ENCODE assay signal across 8 cellular contexts in genomic region chr19:52297601-52298358, GRCh38. TPM values are rescaled to one million over a fixed set of nuclear protein-coding genes. Genes with fewer than 3 reads are reported as not detected.
DNase-seq lines count a peak whose midpoint lies in the region; ATAC-seq and TF ChIP-seq lines count a peak whose summit lies in the region.

No MANE protein-coding gene starts in this region.

- H3K27ac Mint-ChIP-seq in endothelial cell (ENCODE audit: unreplicated experiment) (peak overlapping the region; percentile 95), neural progenitor cell (peak overlapping the region; percentile 78)

- POLR2A ChIA-PET in A673 (lab: Charles Lee; ENCODE audit: low non-redundant PET) = no interaction called here
- POLR2A ChIA-PET in PC-9 (lab: Charles Lee; ENCODE audit: unreplicated experiment) = no interaction called here

- intact Hi-C loops in A673 (cut with micrococcal nuclease; ENCODE audit: unreplicated experiment) (no loop called here), PC-9 (cut with micrococcal nuclease; ENCODE audit: unreplicated experiment) (loop anchor here (1.0 kb wide), 1 partner anchor 72 kb away; the partner anchor contains the start of gene ZNF880), left colon (cut with DNase I, micrococcal nuclease) (no loop called here)

- H3K27me3 ChIP-seq in A673 (replicated peaks; ENCODE audit: insufficient read depth, low read depth, low read length, poor library complexity) = no peaks in the 10 kb centered on the region
- no peaks in the 10 kb centered on the region for H3K27me3 ChIP-seq in PC-9 (ENCODE audit: insufficient read depth, low read depth)
- H3K27me3 ChIP-seq in neural progenitor cell = peaks cover 6% of the 10 kb centered on the region

- peak; percentile 11 for ATAC-seq in GM19023 (IDR thresholded peaks at IDR 0.05; ENCODE audit: unreplicated experiment)
- ATAC-seq in left colon = no peak

- no peaks in the 10 kb centered on the region for H4K20me1 ChIP-seq in PC-9 (ENCODE audit: insufficient read depth)
- peaks cover 7% of the 10 kb centered on the region for H4K20me1 ChIP-seq in neural progenitor cell (ENCODE audit: low read depth)

- H2AFZ ChIP-seq in PC-9 (peak overlapping the region; percentile 94), neural progenitor cell (replicated peaks) (peak overlapping the region; percentile 96)

- H3K36me3 Mint-ChIP-seq in endothelial cell (ENCODE audit: low read depth, unreplicated experiment) (peaks cover 58% of the 10 kb centered on the region), neural progenitor cell (peaks cover 62% of the 10 kb centered on the region)

- H3K9ac ChIP-seq in neural progenitor cell = peak overlapping the region; percentile 75

- H3K9me3 ChIP-seq in A673 (ENCODE audit: low read depth, low read length, poor library complexity, severe bottlenecking) (peaks cover 7% of the 10 kb centered on the region), PC-9 (ENCODE audit: insufficient read depth, low read depth) (peaks cover 45% of the 10 kb centered on the region; the same call in 1 of the 2 replicates), neural progenitor cell (ENCODE audit: low read depth) (no peaks in the 10 kb centered on the region)

- H3K4me3 Mint-ChIP-seq in endothelial cell (ENCODE audit: unreplicated experiment) = peak overlapping the region; percentile 95
- peak overlapping the region; percentile 89 for H3K4me3 Mint-ChIP-seq in neural progenitor cell

- BruUV-seq in A673 (replicated peaks; lab: Mats Ljungman, UMichigan) = no TSS peak
- BruUV-seq in PC-9 (replicated peaks; lab: Mats Ljungman, UMichigan) = no TSS peak

- H3K4me1 ChIP-seq in A673 (ENCODE audit: insufficient read depth, low read length, poor library complexity, severe bottlenecking) (peaks cover 6% of the 10 kb centered on the region), PC-9 (replicated peaks; ENCODE audit: insufficient read depth) (peaks cover 9% of the 10 kb centered on the region; the same call in 1 of the 2 replicates), neural progenitor cell (no peaks in the 10 kb centered on the region)

- peaks cover 8% of the 10 kb centered on the region for H3K9me3 Mint-ChIP-seq in endothelial cell (ENCODE audit: unreplicated experiment)
- peaks cover 58% of the 10 kb centered on the region for H3K9me3 Mint-ChIP-seq in neural progenitor cell

- H3K79me2 ChIP-seq in PC-9 (ENCODE audit: low read depth) (peaks cover 10% of the 10 kb centered on the region), neural progenitor cell (ENCODE audit: low read depth) (peaks cover 24% of the 10 kb centered on the region)

- DNase-seq in A673 (ENCODE audit: low spot score) (peak; percentile 8), PC-9 (no peak), endothelial cell (ENCODE audit: low spot score) (no peak), neural progenitor cell (ENCODE audit: low spot score) (peak; percentile 5), T-helper 9 cell (no peak), left colon (no peak)
- no peak for DNase-seq in stimulated activated CD4-positive, alpha-beta T cell treated with anti-CD3 and anti-CD28 coated beads, Interleukin-2, amount 100 ng/mL, for 48 hours

- TF ChIP-seq CTCF in A673 (conservative IDR thresholded peaks at IDR 0.05; ENCODE audit: low read depth, low read length) (no peak), PC-9 (conservative IDR thresholded peaks at IDR 0.05) (no peak), endothelial cell (IDR thresholded peaks at IDR 0.05; ENCODE audit: unreplicated experiment) (no peak), neural progenitor cell (IDR thresholded peaks at IDR 0.05) (no peak)

- H3K9me2 ChIP-seq in PC-9 (ENCODE audit: insufficient read depth) = no peaks in the 10 kb centered on the region

- H3F3A ChIP-seq in PC-9 (ENCODE audit: insufficient read depth, low read depth) (peaks cover 14% of the 10 kb centered on the region), neural progenitor cell (ENCODE audit: low read depth) (peaks cover 14% of the 10 kb centered on the region)

- peaks cover 37% of the 10 kb centered on the region for H3K36me3 ChIP-seq in A673 (ENCODE audit: insufficient read depth, low read length, poor library complexity, severe bottlenecking)
- peaks cover 37% of the 10 kb centered on the region for H3K36me3 ChIP-seq in PC-9 (ENCODE audit: low read depth)
- peaks cover 20% of the 10 kb centered on the region for H3K36me3 ChIP-seq in neural progenitor cell

- H3K27ac ChIP-seq in A673 (ENCODE audit: low read depth, low read length, poor library complexity, severe bottlenecking) (peak overlapping the region; percentile 82), PC-9 (no peak overlapping the region; the same call in 1 of the 2 replicates), neural progenitor cell (no peak overlapping the region)

- H3K4me3 ChIP-seq in A673 (ENCODE audit: low read depth, low read length, poor library complexity, severe bottlenecking) = peak overlapping the region; percentile 64
- H3K4me3 ChIP-seq in PC-9 = peak overlapping the region; percentile 74
- peak overlapping the region; percentile 99 for H3K4me3 ChIP-seq in neural progenitor cell

- H3K4me1 Mint-ChIP-seq in endothelial cell (ENCODE audit: unreplicated experiment) = peaks cover 11% of the 10 kb centered on the region
- peaks cover 9% of the 10 kb centered on the region for H3K4me1 Mint-ChIP-seq in neural progenitor cell

- H3K27me3 Mint-ChIP-seq in endothelial cell (ENCODE audit: unreplicated experiment) (peaks cover 11% of the 10 kb centered on the region), neural progenitor cell (ENCODE audit: insufficient read depth, low read depth) (peaks cover 8% of the 10 kb centered on the region)

- H3K4me2 ChIP-seq in PC-9 (peak overlapping the region; percentile 99), neural progenitor cell (peak overlapping the region; percentile 95)

- CTCF ChIA-PET in A673 (lab: Charles Lee) = no interaction called here
- CTCF ChIA-PET in PC-9 (lab: Charles Lee) = no interaction called here

RNA-seq across cellular contexts. Expression of gene ZNF480, which starts 0.8 kb away (rescaled TPM):
- total RNA-seq in A673 (2021) (19.4 and 20.7 TPM in 2 replicates), PC-9 (2021) (8.7 and 10.2 TPM in 2 replicates), endothelial cell (ENCODE audit: unreplicated experiment) (18.1 TPM), neural progenitor cell (ENCODE audit: low replicate concordance) (13.2 and 18.1 TPM in 2 replicates), left colon (10 to 100 TPM; 12.1 to 14.0 TPM)

RNA-seq across cellular contexts. Expression of gene ZNF766, which starts 28.4 kb away (rescaled TPM):
- total RNA-seq in A673 (2021) = 19.6 and 22.0 TPM in 2 replicates
- total RNA-seq in PC-9 (2021) = 18.3 and 18.8 TPM in 2 replicates
- 16.4 TPM for total RNA-seq in endothelial cell (ENCODE audit: unreplicated experiment)
- 27.2 and 66.1 TPM in 2 replicates for total RNA-seq in neural progenitor cell (ENCODE audit: low replicate concordance)
- 10 to 100 TPM in 1 of 2 donors, 1 to 10 TPM in 1; 7.8 to 11.4 TPM for total RNA-seq in left colon

RNA-seq across cellular contexts. Expression of gene ZNF610, which starts 38.3 kb away (rescaled TPM):
- total RNA-seq in A673 (2021) = 2.3 and 3.4 TPM in 2 replicates
- total RNA-seq in PC-9 (2021) = 1.8 and 2.6 TPM in 2 replicates
- total RNA-seq in endothelial cell (ENCODE audit: unreplicated experiment) = 7.5 TPM
- total RNA-seq in neural progenitor cell (ENCODE audit: low replicate concordance) = 13.0 and 13.1 TPM in 2 replicates
- total RNA-seq in left colon = 1 to 10 TPM in 1 of 2 donors, under 1 TPM in 1; 0.79 to 1.1 TPM

Comparison
In these comparisons a context has a peak if more than half of its experiments do, and no peak if none do; other contexts are left out.
1. DNase-seq: peak in A673 (single experiment) and neural progenitor cell (single experiment); none in PC-9 (0 of 2), endothelial cell (single experiment), T-helper 9 cell (single experiment), stimulated activated CD4-positive, alpha-beta T cell treated with anti-CD3 and anti-CD28 coated beads, Interleukin-2, amount 100 ng/mL, for 48 hours (0 of 2) and left colon (0 of 2).
2. Peak in every context shown above with its lines, with median percentiles within 50 percentile points of each other: H3K4me3 ChIP-seq.